ENCODE assay signal across 1 cellular context in genomic region chr19:15591796-15592195, GRCh38.
A peak's percentile ranks its signal among the peaks of the same experiment; 100 is the strongest.
TF ChIP-seq lines count a peak whose summit lies in the region.

No MANE protein-coding gene starts in this region.

TF ChIP-seq in HepG2, 621 proteins besides CTCF, POLR2A, EP300 and RAD21:
- no peak for TF ChIP-seq ZBTB7B (CRISPR knock-in tag; IDR thresholded peaks at IDR 0.05)
- no peak for TF ChIP-seq THAP8 (CRISPR knock-in tag; IDR thresholded peaks at IDR 0.05; ENCODE audit: borderline replicate concordance)
- TF ChIP-seq AGO2 (optimal IDR thresholded peaks at IDR 0.05; ENCODE audit: low read depth, low read length): no peak
- no peak for TF ChIP-seq HOMEZ (CRISPR knock-in tag; IDR thresholded peaks at IDR 0.05; ENCODE audit: low read depth)
- TF ChIP-seq ZNF3 (CRISPR knock-in tag; IDR thresholded peaks at IDR 0.05): no peak
- TF ChIP-seq ZNF790 (CRISPR knock-in tag; IDR thresholded peaks at IDR 0.05; ENCODE audit: borderline replicate concordance): peak; percentile 91; the same call in 1 of the 2 replicates
TF ChIP-seq in HepG2: peak in this region for 1.
